In the genomic region with DNA sequence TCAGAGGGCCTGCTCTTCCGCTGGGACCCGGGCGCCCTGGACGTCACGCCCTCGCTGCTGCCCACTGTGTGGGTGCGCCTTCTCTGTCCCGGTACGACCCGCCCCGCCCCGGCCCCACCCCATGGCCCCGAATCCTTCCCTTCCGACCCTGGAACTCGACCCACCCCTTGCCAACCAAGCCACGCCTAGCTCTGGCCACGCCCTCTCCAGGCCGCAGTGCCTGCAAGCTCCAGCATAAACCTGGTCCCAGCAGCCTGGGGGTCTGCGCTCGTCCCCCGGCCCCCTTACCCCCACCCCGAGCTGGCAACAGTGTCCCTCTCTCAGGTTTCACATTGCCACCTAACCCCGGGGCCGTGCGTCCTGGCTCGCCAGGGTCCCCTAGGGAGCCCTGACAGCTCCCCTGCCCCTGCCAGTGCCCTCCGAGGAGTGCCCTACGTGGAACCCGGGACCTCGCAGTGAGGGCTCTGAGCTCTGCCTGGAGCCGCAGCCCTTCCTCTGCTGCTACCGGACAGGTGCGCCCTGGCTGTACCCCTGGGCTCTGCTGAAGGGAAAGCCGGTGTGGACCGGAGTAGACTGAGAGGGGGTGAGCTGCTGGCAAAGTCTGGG, we compare ENCODE assay signal across 16 cellular contexts. TPM values are rescaled to one million over a fixed set of nuclear protein-coding genes. Genes with fewer than 3 reads are reported as not detected.
DNase-seq lines count a peak whose midpoint lies in the region; TF ChIP-seq lines count a peak whose summit lies in the region.
"Had no signal": no experiment of that assay in that cellular context is flagged by ENCODE, and none has a peak within 500 bp of the region (broad histone marks: within the 10 kb centered on the region; RNA-seq: fewer than 3 reads in every experiment).

No MANE protein-coding gene starts in this region.

- H3K36me3 ChIP-seq in esophagus muscularis mucosa (no peaks in the 10 kb centered on the region), osteoblast (ENCODE audit: insufficient read depth, low read length) (no peaks in the 10 kb centered on the region)

- no peak overlapping the region for H3K27ac ChIP-seq in esophagus muscularis mucosa (replicated peaks in 1 of 4)
- H3K27ac ChIP-seq in osteoblast (ENCODE audit: low read depth, low read length) = no peak overlapping the region
- H3K27ac ChIP-seq: 22Rv1 had no signal

- H3K4me3 Mint-ChIP-seq in activated CD4-positive, alpha-beta T cell treated with anti-CD3 and anti-CD28 coated beads, Interleukin-2, amount 10 ng/mL, durations not matched to agents 7 days and 5 days = no peak overlapping the region
- H3K4me3 Mint-ChIP-seq: activated CD4-positive, alpha-beta T cell treated with anti-CD3 and anti-CD28 coated beads for 36 hours; activated naive CD4-positive, alpha-beta T cell treated with anti-CD3 and anti-CD28 coated beads, Interleukin-2, amount 50 U/mL, for 24 hours had no signal

- TF ChIP-seq EP300 in esophagus muscularis mucosa (IDR thresholded peaks at IDR 0.05) = no peak

- no peak for TF ChIP-seq CTCF in esophagus muscularis mucosa (IDR thresholded peaks at IDR 0.05)
- TF ChIP-seq CTCF in osteoblast (IDR thresholded peaks at IDR 0.05; ENCODE audit: extremely low read depth, low read depth, low read length) = no peak

- DNase-seq in DMS53 (lab: John Stamatoyannopoulos, UW) = peak; percentile 63
- DNase-seq in DMS53 treated with DMSO at 0.1 percent for 48 hours (lab: John Stamatoyannopoulos, UW; ENCODE audit: unreplicated experiment) = no peak
- peak; percentile 20 for DNase-seq in NCI-H1048 (lab: John Stamatoyannopoulos, UW)
- DNase-seq in esophagus muscularis mucosa (ENCODE audit: extremely low spot score) = no peak
- peak; percentile 77 for DNase-seq in osteoblast (ENCODE audit: insufficient read length, low spot score, missing footprints)
- no peak for DNase-seq in A172 (ENCODE audit: low spot score)
- DNase-seq in activated CD4-positive, alpha-beta T cell treated with anti-CD3 and anti-CD28 coated beads, Interleukin-2, amount 10 ng/mL, durations not matched to agents 7 days and 5 days = no peak
- DNase-seq in activated naive CD4-positive, alpha-beta T cell (lab: John Stamatoyannopoulos, UW) = no peak
- DNase-seq: activated CD4-positive, alpha-beta T cell treated with anti-CD3 and anti-CD28 coated beads for 36 hours; cortex of kidney; DMS79; NCI-H748 treated with DMSO at 0.1 percent for 48 hours had no signal

- no peak overlapping the region for H3K27ac Mint-ChIP-seq in activated CD4-positive, alpha-beta T cell treated with anti-CD3 and anti-CD28 coated beads, Interleukin-2, amount 10 ng/mL, durations not matched to agents 7 days and 5 days
- H3K27ac Mint-ChIP-seq: activated CD4-positive, alpha-beta T cell treated with anti-CD3 and anti-CD28 coated beads for 36 hours; activated naive CD4-positive, alpha-beta T cell treated with anti-CD3 and anti-CD28 coated beads, Interleukin-2, amount 50 U/mL, for 24 hours had no signal

- intact Hi-C loops in esophagus muscularis mucosa (cut with DNase I) = no loop called here

- no peaks in the 10 kb centered on the region for H3K79me2 ChIP-seq in osteoblast (ENCODE audit: insufficient read depth, low read length)

- no peaks in the 10 kb centered on the region for H4K20me1 ChIP-seq in osteoblast (ENCODE audit: insufficient read depth, low read length)

- peak overlapping the region in 3 of 4 donors; percentile 14 to 27 (median 20) for H3K4me3 ChIP-seq in esophagus muscularis mucosa
- no peak overlapping the region for H3K4me3 ChIP-seq in osteoblast (ENCODE audit: insufficient read depth, low read length)

- H3K4me1 ChIP-seq in esophagus muscularis mucosa = peaks cover 6 to 24% (median 20%) of the 10 kb centered on the region in 4 donors
- H3K4me1 ChIP-seq in osteoblast (ENCODE audit: insufficient read depth, low read length) = no peaks in the 10 kb centered on the region

- peaks cover 30% of the 10 kb centered on the region for H3K27me3 Mint-ChIP-seq in activated CD4-positive, alpha-beta T cell treated with anti-CD3 and anti-CD28 coated beads, Interleukin-2, amount 10 ng/mL, durations not matched to agents 7 days and 5 days

- no peaks in the 10 kb centered on the region for H3K9me3 Mint-ChIP-seq in activated CD4-positive, alpha-beta T cell treated with anti-CD3 and anti-CD28 coated beads, Interleukin-2, amount 10 ng/mL, durations not matched to agents 7 days and 5 days
- H3K9me3 Mint-ChIP-seq: activated naive CD4-positive, alpha-beta T cell treated with anti-CD3 and anti-CD28 coated beads, Interleukin-2, amount 50 U/mL, for 24 hours had no signal

- H3K4me1 Mint-ChIP-seq in activated CD4-positive, alpha-beta T cell treated with anti-CD3 and anti-CD28 coated beads, Interleukin-2, amount 10 ng/mL, durations not matched to agents 7 days and 5 days = no peaks in the 10 kb centered on the region
- H3K4me1 Mint-ChIP-seq: activated CD4-positive, alpha-beta T cell treated with anti-CD3 and anti-CD28 coated beads for 36 hours; activated naive CD4-positive, alpha-beta T cell treated with anti-CD3 and anti-CD28 coated beads, Interleukin-2, amount 50 U/mL, for 24 hours had no signal

- no peak overlapping the region for H3K4me2 ChIP-seq in osteoblast (ENCODE audit: insufficient read depth, low read length)

- H2AFZ ChIP-seq in osteoblast (ENCODE audit: low read length) = no peak overlapping the region

- no peaks in the 10 kb centered on the region for H3K36me3 Mint-ChIP-seq in activated CD4-positive, alpha-beta T cell treated with anti-CD3 and anti-CD28 coated beads, Interleukin-2, amount 10 ng/mL, durations not matched to agents 7 days and 5 days (ENCODE audit: low read depth)
- H3K36me3 Mint-ChIP-seq: activated naive CD4-positive, alpha-beta T cell treated with anti-CD3 and anti-CD28 coated beads, Interleukin-2, amount 50 U/mL, for 24 hours had no signal

- WGBS in esophagus muscularis mucosa = 35% methylated on average over 18 of the region's 35 CpGs

- no peaks in the 10 kb centered on the region for H3K9me3 ChIP-seq in esophagus muscularis mucosa
- H3K9me3 ChIP-seq in osteoblast (ENCODE audit: low read depth, low read length) = no peaks in the 10 kb centered on the region

- CTCF ChIA-PET in activated CD4-positive, alpha-beta T cell treated with anti-CD3 and anti-CD28 coated beads, Interleukin-2, amount 10 ng/mL, durations not matched to agents 7 days and 5 days (lab: Charles Lee) = interaction anchor here (0.8 kb wide), 1 partner anchor 9 kb away, joined by 3 read pairs; no protein-coding TSS in a partner anchor

- H3K27me3 ChIP-seq in esophagus muscularis mucosa = peaks cover 0 to 71% (median 36%) of the 10 kb centered on the region in 4 donors
- H3K27me3 ChIP-seq in osteoblast (ENCODE audit: insufficient read depth, low read length) = peaks cover 24% of the 10 kb centered on the region

- no peak for TF ChIP-seq POLR2A in esophagus muscularis mucosa (IDR thresholded peaks at IDR 0.05; ENCODE audit: low read depth)

- POLR2A ChIA-PET in activated CD4-positive, alpha-beta T cell treated with anti-CD3 and anti-CD28 coated beads, Interleukin-2, amount 10 ng/mL, durations not matched to agents 7 days and 5 days (lab: Charles Lee) = interaction anchor here (0.6 kb wide), 1 partner anchor 1109 kb away, joined by 3 read pairs; no protein-coding TSS in a partner anchor

RNA-seq across cellular contexts. Expression of a gene that starts 3.4 kb away (rescaled TPM):
- total RNA-seq in esophagus muscularis mucosa = not detected
- not detected in 2 replicates for total RNA-seq in osteoblast
- not detected in 2 replicates for total RNA-seq in A172 (2014; rRNA removed; shearing (Covaris generic))
- not detected for total RNA-seq in activated CD4-positive, alpha-beta T cell treated with anti-CD3 and anti-CD28 coated beads, Interleukin-2, amount 10 ng/mL, durations not matched to agents 7 days and 5 days
- total RNA-seq: activated CD4-positive, alpha-beta T cell treated with anti-CD3 and anti-CD28 coated beads for 36 hours; mesenteric fat pad; pulmonary artery endothelial cell had no signal

RNA-seq across cellular contexts. Expression of a gene that starts 38.4 kb away (rescaled TPM):
- total RNA-seq in esophagus muscularis mucosa (100 to 1,000 TPM; 105 to 124 (median 113) TPM), osteoblast (136 and 138 TPM in 2 replicates)
- total RNA-seq in A172 (2014; rRNA removed; shearing (Covaris generic)) = 609 and 677 TPM in 2 replicates
- 100 to 1,000 TPM; 120 to 121 TPM for total RNA-seq in activated CD4-positive, alpha-beta T cell treated with anti-CD3 and anti-CD28 coated beads, Interleukin-2, amount 10 ng/mL, durations not matched to agents 7 days and 5 days

RNA-seq across cellular contexts. Expression of a gene that starts 53.5 kb away (rescaled TPM):
- total RNA-seq in esophagus muscularis mucosa (under 1 TPM in 1 of 4 donors, not detected in 3; 0.17 TPM), osteoblast (not detected in 2 replicates)
- not detected in 2 replicates for total RNA-seq in A172 (2014; rRNA removed; shearing (Covaris generic))
- total RNA-seq in activated CD4-positive, alpha-beta T cell treated with anti-CD3 and anti-CD28 coated beads, Interleukin-2, amount 10 ng/mL, durations not matched to agents 7 days and 5 days = not detected
- total RNA-seq: activated CD4-positive, alpha-beta T cell treated with anti-CD3 and anti-CD28 coated beads for 36 hours; mesenteric fat pad; pulmonary artery endothelial cell had no signal

Comparison
In these comparisons a context has a peak if more than half of its experiments do, and no peak if none do; other contexts are left out.
1. DNase-seq: peak in DMS53 (single experiment), NCI-H1048 (single experiment) and osteoblast (single experiment); none in DMS53 treated with DMSO at 0.1 percent for 48 hours (single experiment), esophagus muscularis mucosa (single experiment), A172 (single experiment), activated CD4-positive, alpha-beta T cell treated with anti-CD3 and anti-CD28 coated beads, Interleukin-2, amount 10 ng/mL, durations not matched to agents 7 days and 5 days (single experiment) and activated naive CD4-positive, alpha-beta T cell (0 of 4).